13 cellular contexts compared by ENCODE assay signal in genomic region chr2:234823196-234823876, GRCh38.
DNase-seq lines count a peak whose midpoint lies in the region; ATAC-seq and TF ChIP-seq lines count a peak whose summit lies in the region.
"Had no signal": no experiment of that assay in that cellular context is flagged by ENCODE, and none has a peak within 500 bp of the region (broad histone marks: within the 10 kb centered on the region; RNA-seq: fewer than 3 reads in every experiment).

No MANE protein-coding gene starts in this region.

- H3K9me3 Mint-ChIP-seq in osteocyte (ENCODE audit: unreplicated experiment), result no peaks in the 10 kb centered on the region
- H3K9me3 Mint-ChIP-seq: CD4-positive, alpha-beta T cell had no signal

- peak overlapping the region; percentile 58 for H3K27ac ChIP-seq in SJSA1
- H3K27ac ChIP-seq in tibial artery, result peak overlapping the region; percentile 45 to 48
- H3K27ac ChIP-seq: parathyroid adenoma had no signal

- H3K36me3 ChIP-seq in SJSA1 (no peaks in the 10 kb centered on the region), tibial artery (no peaks in the 10 kb centered on the region)
- H3K36me3 ChIP-seq: transverse colon had no signal

- TF ChIP-seq CTCF in tibial artery (IDR thresholded peaks at IDR 0.05) (no peak), osteocyte (IDR thresholded peaks at IDR 0.05) (no peak)

- no peaks in the 10 kb centered on the region for H3K27me3 Mint-ChIP-seq in osteocyte (ENCODE audit: unreplicated experiment)
- H3K27me3 Mint-ChIP-seq: CD4-positive, alpha-beta T cell had no signal

- H3K4me1 Mint-ChIP-seq in osteocyte (ENCODE audit: unreplicated experiment), result peaks cover 12% of the 10 kb centered on the region

- ATAC-seq in Right ventricle myocardium superior (ENCODE audit: poor library complexity), result peak; percentile 86

- intact Hi-C loops in Right ventricle myocardium superior (cut with DNase I) (no loop called here), tibial artery (cut with DNase I; ENCODE audit: low total_unique reads) (no loop called here)

- H3K9me3 ChIP-seq in SJSA1 (replicated peaks) (no peaks in the 10 kb centered on the region), tibial artery (no peaks in the 10 kb centered on the region)
- H3K9me3 ChIP-seq: transverse colon had no signal

- no peak overlapping the region for H3K4me3 Mint-ChIP-seq in osteocyte (ENCODE audit: unreplicated experiment)
- H3K4me3 Mint-ChIP-seq: CD4-positive, alpha-beta T cell had no signal

- no peaks in the 10 kb centered on the region for H3K36me3 Mint-ChIP-seq in osteocyte (ENCODE audit: unreplicated experiment)

- DNase-seq in SJSA1 (ENCODE audit: low read depth in 1 of 2, low spot score in 2 of 2) (no peak), Right ventricle myocardium superior (no peak), mucosa of gallbladder (ENCODE audit: low spot score) (peak; percentile 19), tibial artery (peak in 1 of 2 donors; percentile 54), osteocyte (ENCODE audit: extremely low spot score, unreplicated experiment) (no peak), NCI-H446 treated with DMSO at 0.1 percent for 48 hours (lab: John Stamatoyannopoulos, UW) (no peak), DMS 273 (lab: John Stamatoyannopoulos, UW; ENCODE audit: unreplicated experiment) (no peak)
- DNase-seq in activated effector memory CD4-positive, alpha-beta T cell treated with anti-CD3 and anti-CD28 coated beads, Interleukin-2, amount 50 U/mL, for 16 hours, result no peak
- DNase-seq: CD4-positive, alpha-beta T cell; midbrain; NCI-H2171; transverse colon had no signal

- H3K27ac Mint-ChIP-seq in osteocyte (ENCODE audit: unreplicated experiment), result no peak overlapping the region
- H3K27ac Mint-ChIP-seq: CD4-positive, alpha-beta T cell had no signal

- H3K4me3 ChIP-seq in SJSA1 (no peak overlapping the region), tibial artery (no peak overlapping the region)
- H3K4me3 ChIP-seq: transverse colon had no signal

- H3K4me1 ChIP-seq in SJSA1 (replicated peaks) (peaks cover 38% of the 10 kb centered on the region), tibial artery (peaks cover 0 to 18% (median 14%) of the 10 kb centered on the region in 4 donors)
- H3K4me1 ChIP-seq: parathyroid adenoma, transverse colon had no signal

- H3K27me3 ChIP-seq in SJSA1 (replicated peaks), result no peaks in the 10 kb centered on the region
- no peaks in the 10 kb centered on the region for H3K27me3 ChIP-seq in tibial artery
- H3K27me3 ChIP-seq: transverse colon had no signal
